ENCODE assay signal across 1 cellular context in the genomic region with DNA sequence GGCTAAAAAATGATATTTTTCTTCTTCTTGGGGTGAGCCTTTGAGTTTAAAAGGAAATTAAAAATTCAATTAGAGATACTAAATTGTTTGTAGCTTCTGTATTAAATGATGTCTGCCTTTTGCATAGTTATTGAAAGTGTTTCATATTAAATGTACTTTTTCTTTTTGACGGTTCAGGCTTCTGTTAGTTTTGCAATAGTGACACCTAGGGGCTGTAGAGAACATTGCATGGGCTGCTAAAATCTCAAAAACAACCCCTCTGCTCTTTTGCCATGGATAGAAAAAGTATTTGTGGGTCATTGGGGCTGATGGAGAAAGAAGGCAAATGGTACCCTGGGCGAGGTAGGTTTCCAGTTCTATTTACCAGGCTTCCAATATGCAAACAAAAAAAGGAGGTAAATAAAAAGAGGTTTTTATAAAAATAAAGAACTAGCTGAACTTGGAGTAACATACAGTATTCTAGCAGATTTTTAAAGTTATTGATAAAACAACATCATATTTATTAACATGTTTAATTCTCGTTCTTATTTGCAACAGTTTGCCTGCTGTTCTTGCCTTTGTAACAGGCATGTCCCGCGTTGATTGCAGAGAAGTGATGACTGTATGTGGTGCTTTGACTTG.
TF ChIP-seq lines count a peak whose summit lies in the region.

No MANE protein-coding gene starts in this region.

TF ChIP-seq in WTC11, 78 proteins besides CTCF, POLR2A, EP300 and RAD21 (continued from another document):
- no peak for TF ChIP-seq ZNF396 (CRISPR knock-in tag; IDR thresholded peaks at IDR 0.05; ENCODE audit: borderline replicate concordance)
